In genomic region chr12:1328385-1328784, GRCh38 we compare ENCODE assay signal across 25 cellular contexts.
A peak's percentile ranks its signal among the peaks of the same experiment; 100 is the strongest.
DNase-seq lines count a peak whose midpoint lies in the region; ATAC-seq and TF ChIP-seq lines count a peak whose summit lies in the region.
"Had no signal": no experiment of that assay in that cellular context is flagged by ENCODE, and none has a peak within 500 bp of the region (broad histone marks: within the 10 kb centered on the region; RNA-seq: fewer than 3 reads in every experiment).

No MANE protein-coding gene starts in this region.

- TF ChIP-seq POLR2A in heart left ventricle (IDR thresholded peaks at IDR 0.05) = no peak

- WGBS in heart left ventricle, 4 donors = 88 to 94% (median 89%) methylated on average over 8 of the region's 8 CpGs

- ATAC-seq in heart left ventricle (peak in 3 of 4 donors; percentile 31 to 58 (median 54)), HG02571 (IDR thresholded peaks at IDR 0.05; ENCODE audit: unreplicated experiment) (no peak), HG02981 (IDR thresholded peaks at IDR 0.05; ENCODE audit: unreplicated experiment) (no peak)
- ATAC-seq: A549; activated CD4-positive, alpha-beta T cell treated with anti-CD3 and anti-CD28 coated beads for 36 hours; activated T-cell treated with anti-CD3 and anti-CD28 coated beads, Interleukin-2, amount 50 U/mL, for 4 hours; T-cell had no signal

- H3K27ac ChIP-seq in heart left ventricle (peak overlapping the region in 1 of 12 donors; percentile 67), neutrophil (peak overlapping the region; percentile 72)
- H3K27ac ChIP-seq: A549, thyroid gland had no signal

- H3K4me1 ChIP-seq in heart left ventricle (peaks cover 0 to 21% (median 0%) of the 10 kb centered on the region in 12 donors), neutrophil (ENCODE audit: control insufficient read depth in 1 of 2, insufficient read depth in 1 of 2, low read depth in 1 of 2, low read length in 1 of 2) (peaks cover 19 to 22% of the 10 kb centered on the region in 2 experiments)

- H3K9me3 ChIP-seq in heart left ventricle (no peaks in the 10 kb centered on the region), neutrophil (no peaks in the 10 kb centered on the region)
- H3K9me3 ChIP-seq: A549, BE2C, Caco-2, spleen, thyroid gland had no signal

- intact Hi-C loops in heart left ventricle (cut with DNase I) = no loop called here

- DNase-seq in CD1c-positive myeloid dendritic cell (ENCODE audit: extremely low spot score) = peak; percentile 87
- DNase-seq in SIG-M5 (lab: John Stamatoyannopoulos, UW) = peak; percentile 67
- DNase-seq in heart left ventricle = peak in 4 of 5 donors; percentile 36 to 71 (median 42)
- no peak for DNase-seq in DMS79 (lab: John Stamatoyannopoulos, UW)
- no peak for DNase-seq in EL
- DNase-seq: activated CD4-positive, alpha-beta T cell treated with anti-CD3 and anti-CD28 coated beads for 36 hours; activated naive CD4-positive, alpha-beta T cell treated with Interleukin-2 at 50 U/mL for 16 hours; activated T-cell treated with anti-CD3 and anti-CD28 coated beads, Interleukin-2, amount 50 U/mL, for 4 hours; amniotic stem cell; BE2C; Caco-2; GOT3; NCI-H1417 treated with DMSO at 0.1 percent for 48 hours; NCI-H510A treated with DMSO at 0.1 percent for 48 hours; OCI-M1; SHP77; spleen; stimulated activated CD4-positive, alpha-beta T cell treated with anti-CD3 and anti-CD28 coated beads, Interleukin-4, amount 100 ng/mL, for 1 hour; stimulated activated naive CD4-positive, alpha-beta T cell; T-cell; thyroid gland had no signal

- TF ChIP-seq CTCF in heart left ventricle (IDR thresholded peaks at IDR 0.05) (no peak), neutrophil (IDR thresholded peaks at IDR 0.05) (no peak)

- no peaks in the 10 kb centered on the region for H3K27me3 ChIP-seq in heart left ventricle
- no peaks in the 10 kb centered on the region for H3K27me3 ChIP-seq in neutrophil
- H3K27me3 ChIP-seq: BE2C, spleen, thyroid gland had no signal

- H3K4me3 ChIP-seq in heart left ventricle = no peak overlapping the region
- H3K4me3 ChIP-seq in neutrophil (ENCODE audit: low read depth in 1 of 2, low read length in 1 of 2) = peak overlapping the region; percentile 29
- H3K4me3 ChIP-seq: A549, spleen, thyroid gland had no signal

- H3K36me3 ChIP-seq in heart left ventricle (no peaks in the 10 kb centered on the region), neutrophil (no peaks in the 10 kb centered on the region)
- H3K36me3 ChIP-seq: BE2C, spleen, thyroid gland had no signal

Comparison
In these comparisons a context has a peak if more than half of its experiments do, and no peak if none do; other contexts are left out.
1. DNase-seq: peak in CD1c-positive myeloid dendritic cell (single experiment), SIG-M5 (single experiment) and heart left ventricle (4 of 5); none in DMS79 (single experiment) and EL (single experiment).
2. ATAC-seq: peak in heart left ventricle (3 of 4); none in HG02571 (single experiment) and HG02981 (single experiment).
3. H3K4me3 ChIP-seq: peak in neutrophil (2 of 2); none in heart left ventricle (0 of 12).